ENCODE assay signal across 15 cellular contexts in the genomic region with DNA sequence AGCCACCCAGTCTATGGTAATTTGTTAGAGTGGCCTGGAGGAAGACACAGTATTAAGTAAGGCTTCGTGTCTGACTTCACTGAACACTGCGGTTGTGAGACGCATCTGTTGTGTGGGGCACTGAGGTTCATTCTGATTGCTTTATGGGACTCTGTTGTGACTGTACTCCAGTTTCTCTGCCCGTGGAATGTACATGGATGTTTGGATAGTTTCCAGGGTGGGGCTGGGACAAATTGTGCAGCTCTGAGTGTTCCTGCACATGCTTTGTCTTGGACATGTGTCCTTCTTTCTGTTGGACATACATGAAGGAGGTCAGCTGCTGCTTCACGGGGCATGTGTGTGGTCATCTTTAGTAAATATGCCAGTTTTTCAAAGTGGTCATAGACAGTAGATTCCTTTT. TPM values are rescaled to one million over a fixed set of nuclear protein-coding genes. Genes with fewer than 3 reads are reported as not detected.
A peak's percentile ranks its signal among the peaks of the same experiment; 100 is the strongest.
DNase-seq lines count a peak whose midpoint lies in the region; ATAC-seq and TF ChIP-seq lines count a peak whose summit lies in the region.
"Had no signal": no experiment of that assay in that cellular context is flagged by ENCODE, and none has a peak within 500 bp of the region (broad histone marks: within the 10 kb centered on the region; RNA-seq: fewer than 3 reads in every experiment).

No MANE protein-coding gene starts in this region.

- peaks cover 15% of the 10 kb centered on the region for H3K36me3 Mint-ChIP-seq in MCF 10A (ENCODE audit: insufficient read depth, unreplicated experiment)
- H3K36me3 Mint-ChIP-seq: activated naive CD4-positive, alpha-beta T cell treated with anti-CD3 and anti-CD28 coated beads, Interleukin-2, amount 10 ng/mL, durations not matched to agents 7 days and 5 days; natural killer cell treated with Interleukin-12 subunit alpha and Interleukin-12 subunit beta and Interleukin-15 and Interleukin-18, amount 100 ng/mL, for 72 hours had no signal

- in situ Hi-C loops in transverse colon (cut with MboI; ENCODE audit: low pct_ligation_motif_present in 1 of 4, low pct_unique_long_range_greater_than_20kb in 1 of 4, low sequenced_read_pairs in 3 of 4), result no loop called here

- H3K36me3 ChIP-seq in breast epithelium (no peaks in the 10 kb centered on the region), SJSA1 (no peaks in the 10 kb centered on the region), transverse colon (no peaks in the 10 kb centered on the region)
- H3K36me3 ChIP-seq: uterus had no signal

- no peak for TF ChIP-seq CTCF in MCF 10A (IDR thresholded peaks at IDR 0.05; ENCODE audit: unreplicated experiment)
- TF ChIP-seq CTCF in breast epithelium (IDR thresholded peaks at IDR 0.05), result no peak
- TF ChIP-seq CTCF in transverse colon (IDR thresholded peaks at IDR 0.05), result no peak

- peaks cover 57% of the 10 kb centered on the region for H3K4me1 Mint-ChIP-seq in MCF 10A (ENCODE audit: insufficient read depth, unreplicated experiment)

- WGBS in transverse colon (ENCODE audit: low coverage in 1 of 2), 2 donors, result 40 to 48% methylated on average over 1 to 5 of the region's 5 CpGs

- DNase-seq in MCF 10A (ENCODE audit: unreplicated experiment) (peak; percentile 59), breast epithelium (ENCODE audit: low spot score in 2 of 2) (no peak), SJSA1 (ENCODE audit: low read depth in 1 of 2, low spot score in 2 of 2) (peak; percentile 56 to 68), hepatic stellate cell (ENCODE audit: low spot score) (peak; percentile 41), transverse colon (peak; percentile 76), NCI-H524 (lab: John Stamatoyannopoulos, UW) (no peak)
- DNase-seq: activated naive CD4-positive, alpha-beta T cell treated with anti-CD3 and anti-CD28 coated beads, Interleukin-2, amount 10 ng/mL, durations not matched to agents 7 days and 5 days; islet precursor cell; uterus had no signal

- peak overlapping the region; percentile 50 for H3K4me3 Mint-ChIP-seq in MCF 10A (ENCODE audit: unreplicated experiment)
- H3K4me3 Mint-ChIP-seq: activated naive CD4-positive, alpha-beta T cell treated with anti-CD3 and anti-CD28 coated beads, Interleukin-2, amount 10 ng/mL, durations not matched to agents 7 days and 5 days; natural killer cell treated with Interleukin-12 subunit alpha and Interleukin-12 subunit beta and Interleukin-15 and Interleukin-18, amount 100 ng/mL, for 72 hours; T-helper 2 cell treated with Interferon-gamma antibody and Interleukin-4, amounts not matched to agents 5 μg/mL and 100 μg/mL, for 36 hours had no signal

- POLR2A ChIA-PET in MCF 10A (lab: Yijun Ruan, JAX), result interaction anchor here (0.8 to 6.8 kb wide), 9 partner anchors 9 to 587 kb away, joined by 3 to 80 read pairs (median 6); partner anchors contain the start of gene HPCAL1

- H3K27ac Mint-ChIP-seq in MCF 10A (ENCODE audit: low read depth, unreplicated experiment), result peak overlapping the region; percentile 87
- H3K27ac Mint-ChIP-seq: activated naive CD4-positive, alpha-beta T cell treated with anti-CD3 and anti-CD28 coated beads, Interleukin-2, amount 10 ng/mL, durations not matched to agents 7 days and 5 days; T-helper 2 cell treated with Interferon-gamma antibody and Interleukin-4, amounts not matched to agents 5 μg/mL and 100 μg/mL, for 36 hours had no signal

- no peak overlapping the region for H3K4me3 ChIP-seq in breast epithelium
- no peak overlapping the region for H3K4me3 ChIP-seq in SJSA1
- no peak overlapping the region for H3K4me3 ChIP-seq in transverse colon
- H3K4me3 ChIP-seq: coronary artery, skin epidermis, uterus had no signal

- intact Hi-C loops in MCF 10A (cut with micrococcal nuclease) (no loop called here), breast epithelium (cut with DNase I; ENCODE audit: low total_unique reads) (no loop called here), transverse colon (cut with DNase I; ENCODE audit: low total_unique reads) (no loop called here)

- peak; percentile 90 for TF ChIP-seq EP300 in transverse colon (IDR thresholded peaks at IDR 0.05; ENCODE audit: low read depth)

- BruUV-seq in MCF 10A (replicated peaks; lab: Mats Ljungman, UMichigan), result no TSS peak

- H3K27ac ChIP-seq in breast epithelium (no peak overlapping the region), SJSA1 (peak overlapping the region; percentile 8; the same call in 1 of the 2 replicates), transverse colon (peak overlapping the region; percentile 41 to 67 (median 64))
- H3K27ac ChIP-seq: coronary artery, uterus had no signal

- no peak for TF ChIP-seq POLR2A in breast epithelium (IDR thresholded peaks at IDR 0.05)
- TF ChIP-seq POLR2A in transverse colon (IDR thresholded peaks at IDR 0.05), result peak; percentile 32

- CTCF ChIA-PET in MCF 10A (lab: Yijun Ruan, JAX), result interaction anchor here (0.6 to 7.0 kb wide), 5 partner anchors 12 to 88 kb away, joined by 3 to 83 read pairs (median 4); no protein-coding TSS in a partner anchor

- H3K27me3 ChIP-seq in breast epithelium (no peaks in the 10 kb centered on the region), SJSA1 (replicated peaks) (no peaks in the 10 kb centered on the region), transverse colon (no peaks in the 10 kb centered on the region)
- H3K27me3 ChIP-seq: uterus had no signal

- H3K4me1 ChIP-seq in breast epithelium, result no peaks in the 10 kb centered on the region
- H3K4me1 ChIP-seq in SJSA1 (replicated peaks), result peaks cover 45% of the 10 kb centered on the region
- peaks cover 11 to 37% (median 23%) of the 10 kb centered on the region in 4 donors for H3K4me1 ChIP-seq in transverse colon

- no peaks in the 10 kb centered on the region for H3K9me3 Mint-ChIP-seq in MCF 10A (ENCODE audit: unreplicated experiment)
- H3K9me3 Mint-ChIP-seq: activated naive CD4-positive, alpha-beta T cell treated with anti-CD3 and anti-CD28 coated beads, Interleukin-2, amount 10 ng/mL, durations not matched to agents 7 days and 5 days; natural killer cell treated with Interleukin-12 subunit alpha and Interleukin-12 subunit beta and Interleukin-15 and Interleukin-18, amount 100 ng/mL, for 72 hours; T-helper 2 cell treated with Interferon-gamma antibody and Interleukin-4, amounts not matched to agents 5 μg/mL and 100 μg/mL, for 36 hours had no signal

- no peaks in the 10 kb centered on the region for H3K9me3 ChIP-seq in breast epithelium
- H3K9me3 ChIP-seq in SJSA1 (replicated peaks), result no peaks in the 10 kb centered on the region
- no peaks in the 10 kb centered on the region for H3K9me3 ChIP-seq in transverse colon
- H3K9me3 ChIP-seq: uterus had no signal

- ATAC-seq in SK-N-SH treated with all-trans-retinoic acid at 6 μM for 48 hours (no peak), HG02678 (IDR thresholded peaks at IDR 0.05; ENCODE audit: unreplicated experiment) (no peak)

- H3K27me3 Mint-ChIP-seq in MCF 10A (ENCODE audit: insufficient read depth, unreplicated experiment), result no peaks in the 10 kb centered on the region
- H3K27me3 Mint-ChIP-seq: activated naive CD4-positive, alpha-beta T cell treated with anti-CD3 and anti-CD28 coated beads, Interleukin-2, amount 10 ng/mL, durations not matched to agents 7 days and 5 days; natural killer cell treated with Interleukin-12 subunit alpha and Interleukin-12 subunit beta and Interleukin-15 and Interleukin-18, amount 100 ng/mL, for 72 hours had no signal

TF ChIP-seq in SK-N-SH treated with all-trans-retinoic acid at 6 μM for 48 hours, 23 proteins besides CTCF, POLR2A, EP300 and RAD21 (continues in another document):
- TF ChIP-seq BACH2 (CRISPR knock-in tag; IDR thresholded peaks at IDR 0.05; ENCODE audit: borderline replicate concordance) (no peak), ARNTL (CRISPR knock-in tag; IDR thresholded peaks at IDR 0.05; ENCODE audit: borderline replicate concordance, low read depth) (no peak), ZNF565 (CRISPR knock-in tag; conservative IDR thresholded peaks at IDR 0.05; ENCODE audit: low read depth) (no peak), SNAI2 (CRISPR knock-in tag; IDR thresholded peaks at IDR 0.05) (no peak), TCF4 (CRISPR knock-in tag; IDR thresholded peaks at IDR 0.05; ENCODE audit: borderline replicate concordance) (no peak), ISL1 (CRISPR knock-in tag; IDR thresholded peaks at IDR 0.05) (no peak), PATZ1 (CRISPR knock-in tag; IDR thresholded peaks at IDR 0.05; ENCODE audit: borderline replicate concordance) (no peak), OSR1 (CRISPR knock-in tag; IDR thresholded peaks at IDR 0.05) (no peak), CSRNP3 (CRISPR knock-in tag; IDR thresholded peaks at IDR 0.05) (no peak), PPARA (CRISPR knock-in tag; IDR thresholded peaks at IDR 0.05; ENCODE audit: borderline replicate concordance) (no peak)

RNA-seq across cellular contexts. Expression of gene ODC1, which starts 58.5 kb away (rescaled TPM):
- 321 and 341 TPM in 2 replicates for total RNA-seq in MCF 10A (2022)
- total RNA-seq in breast epithelium, result 10 to 100 TPM; 39.8 to 68.8 (median 60.3) TPM
- total RNA-seq in SJSA1 (2014; rRNA removed; shearing (Covaris generic)), result 110 and 113 TPM in 2 replicates
- total RNA-seq in transverse colon, result 10 to 100 TPM; 36.2 to 75.2 (median 43.2) TPM

Comparison
In these comparisons a context has a peak if more than half of its experiments do, and no peak if none do; other contexts are left out.
1. DNase-seq: peak in MCF 10A (single experiment), SJSA1 (2 of 2), hepatic stellate cell (single experiment) and transverse colon (single experiment); none in breast epithelium (0 of 2) and NCI-H524 (0 of 2).
2. H3K27ac ChIP-seq: peak in SJSA1 (single experiment) and transverse colon (4 of 4); none in breast epithelium (0 of 2).